14 cellular contexts compared by ENCODE assay signal in genomic region chr7:16905300-16906044, GRCh38. TPM values are rescaled to one million over a fixed set of nuclear protein-coding genes. Genes with fewer than 3 reads are reported as not detected.
DNase-seq lines count a peak whose midpoint lies in the region; ATAC-seq, FAIRE-seq and TF ChIP-seq lines count a peak whose summit lies in the region.
"Had no signal": no experiment of that assay in that cellular context is flagged by ENCODE, and none has a peak within 500 bp of the region (broad histone marks: within the 10 kb centered on the region; RNA-seq: fewer than 3 reads in every experiment).

No MANE protein-coding gene starts in this region.

- H3K27ac ChIP-seq in A549, result peak overlapping the region; percentile 64 to 71
- H3K27ac ChIP-seq in CD4-positive, alpha-beta T cell (ENCODE audit: low read depth, low read length), result no peak overlapping the region
- H3K27ac ChIP-seq: heart right ventricle had no signal

- no peak overlapping the region for H3K4me3 ChIP-seq in A549
- H3K4me3 ChIP-seq: heart right ventricle, MG63 had no signal

- peaks cover 4% of the 10 kb centered on the region; the same call in 2 of the 3 replicates for H3K9me3 ChIP-seq in A549
- H3K9me3 ChIP-seq in CD4-positive, alpha-beta T cell (ENCODE audit: control insufficient read depth, low read length), result no peaks in the 10 kb centered on the region
- H3K9me3 ChIP-seq: MG63 had no signal

- no peaks in the 10 kb centered on the region for H3K9me3 Mint-ChIP-seq in CD4-positive, alpha-beta T cell

- peak overlapping the region; percentile 76 for H3K4me2 ChIP-seq in A549

- POLR2A ChIA-PET in A549 (lab: Yijun Ruan, JAX), result no interaction called here
- POLR2A ChIA-PET in CD4-positive, alpha-beta T cell (lab: Charles Lee), result no interaction called here

- CTCF ChIA-PET in A549 (lab: Yijun Ruan, JAX), result interaction anchor here (2.0 to 3.2 kb wide), 2 partner anchors 12 to 14 kb away, joined by 9 to 18 read pairs; no protein-coding TSS in a partner anchor
- CTCF ChIA-PET in CD4-positive, alpha-beta T cell (lab: Charles Lee), result interaction anchor here (0.9 kb wide), 1 partner anchor 12 kb away, joined by 3 read pairs; no protein-coding TSS in a partner anchor

- peaks cover 25% of the 10 kb centered on the region for H3K4me1 ChIP-seq in A549
- H3K4me1 ChIP-seq: heart right ventricle had no signal

- peaks cover 14% of the 10 kb centered on the region for H3K27me3 Mint-ChIP-seq in CD4-positive, alpha-beta T cell

- no peak; a peak in 1 of 5 replicates for TF ChIP-seq RAD21 in A549 (conservative IDR thresholded peaks at IDR 0.05 in 1 of 2, IDR thresholded peaks at IDR 0.05 in 1 of 2)
- no peak for TF ChIP-seq RAD21 in Ishikawa (IDR thresholded peaks at IDR 0.05; ENCODE audit: low read depth)

- no peak overlapping the region for H3K27ac Mint-ChIP-seq in CD4-positive, alpha-beta T cell

- peak; percentile 96 for FAIRE-seq in A549 (lab: Jason Lieb, UNC)
- no peak for FAIRE-seq in GM12892 (lab: Jason Lieb, UNC)

- ATAC-seq in A549, result peak; percentile 66 to 99; a peak in 4 of 6 replicates
- no peak for ATAC-seq in CD4-positive, alpha-beta T cell (ENCODE audit: poor library complexity)
- ATAC-seq in HG02840 (IDR thresholded peaks at IDR 0.05; ENCODE audit: low FRiP score, unreplicated experiment), result no peak
- ATAC-seq in HG03571 (IDR thresholded peaks at IDR 0.05; ENCODE audit: unreplicated experiment), result no peak
- ATAC-seq: heart right ventricle had no signal

- TF ChIP-seq POLR2A in A549 (IDR thresholded peaks at IDR 0.05; ENCODE audit: low read length) (no peak), GM12892 (IDR thresholded peaks at IDR 0.05; ENCODE audit: low read depth, low read length) (no peak)

- TF ChIP-seq CTCF in A549 (IDR thresholded peaks at IDR 0.05), result no peak
- TF ChIP-seq CTCF in CD4-positive, alpha-beta T cell (IDR thresholded peaks at IDR 0.05), result no peak

- DNase-seq in A549 (ENCODE audit: low read depth in 1 of 2, low spot score in 1 of 2), result peak in 1 of 2 experiments; percentile 93
- peak; percentile 16 to 98 for DNase-seq in T47D (ENCODE audit: low read depth in 1 of 2, low spot score in 1 of 2)
- peak; percentile 70 for DNase-seq in left kidney (ENCODE audit: low read depth, low spot score)
- DNase-seq in CD4-positive, alpha-beta T cell, result no peak
- no peak for DNase-seq in GM12892 (ENCODE audit: insufficient read length)
- DNase-seq: activated CD4-positive, alpha-beta T cell treated with anti-CD3 and anti-CD28 coated beads for 48 hours; GF-D8; heart right ventricle; MG63; NCI-H446 had no signal

- intact Hi-C loops in CD4-positive, alpha-beta T cell (cut with DNase I, micrococcal nuclease), result no loop called here

- TF ChIP-seq EP300 in A549 (IDR thresholded peaks at IDR 0.05), result peak; percentile 35 to 62; a peak in 3 of 5 replicates
- TF ChIP-seq EP300 in Ishikawa (IDR thresholded peaks at IDR 0.05; ENCODE audit: borderline replicate concordance), result peak; percentile 84

- in situ Hi-C loops in T47D (cut with HindIII; ENCODE audit: low pct_unique_long_range_greater_than_20kb, low sequenced_read_pairs), result no loop called here

- H3K36me3 Mint-ChIP-seq in CD4-positive, alpha-beta T cell (ENCODE audit: low read depth), result no peaks in the 10 kb centered on the region

- H3K27me3 ChIP-seq in CD4-positive, alpha-beta T cell (ENCODE audit: control insufficient read depth, insufficient read depth, low read length), result no peaks in the 10 kb centered on the region
- H3K27me3 ChIP-seq: heart right ventricle, MG63 had no signal

- WGBS in A549 (ENCODE audit: missing lambda C conversion rate), result 2% methylated on average over 5 of the region's 5 CpGs

- no peak overlapping the region for H3K4me3 Mint-ChIP-seq in CD4-positive, alpha-beta T cell

- no peaks in the 10 kb centered on the region for H3K4me1 Mint-ChIP-seq in CD4-positive, alpha-beta T cell (ENCODE audit: low read depth)

TF ChIP-seq in A549, 52 proteins besides CTCF, POLR2A, EP300 and RAD21 (continues in another document):
- no peak for TF ChIP-seq RNF2 (IDR thresholded peaks at IDR 0.05; ENCODE audit: borderline replicate concordance, low read depth)
- no peak for TF ChIP-seq EHMT2 (IDR thresholded peaks at IDR 0.05; ENCODE audit: low read depth)
- no peak for TF ChIP-seq ATOH8 (CRISPR knock-in tag; IDR thresholded peaks at IDR 0.05; ENCODE audit: low read depth)
- TF ChIP-seq ZFP36 (IDR thresholded peaks at IDR 0.05; ENCODE audit: borderline replicate concordance, partially characterized antibody), result no peak
- TF ChIP-seq BHLHE40 (IDR thresholded peaks at IDR 0.05; ENCODE audit: low read depth, low read length), result no peak
- 0 out of 2 replicates have a peak, but pooled peaks have one; percentile 43 for TF ChIP-seq HOXB5 (CRISPR knock-in tag; IDR thresholded peaks at IDR 0.05)
- 0 out of 2 replicates have a peak, but pooled peaks have one; percentile 15 for TF ChIP-seq HOXB13 (CRISPR knock-in tag; IDR thresholded peaks at IDR 0.05; ENCODE audit: low read depth)
- peak; percentile 15; the same call in 1 of the 3 replicates for TF ChIP-seq SMC3 (IDR thresholded peaks at IDR 0.05)
- TF ChIP-seq USF2 (IDR thresholded peaks at IDR 0.05), result no peak
- TF ChIP-seq PHF8 (IDR thresholded peaks at IDR 0.05; ENCODE audit: borderline replicate concordance, low read depth), result no peak
- TF ChIP-seq EHF (CRISPR knock-in tag; IDR thresholded peaks at IDR 0.05), result peak; percentile 26; the same call in 1 of the 2 replicates
- TF ChIP-seq HES2 (IDR thresholded peaks at IDR 0.05), result no peak

TF ChIP-seq in Ishikawa, 13 proteins besides CTCF, POLR2A, EP300 and RAD21:
- TF ChIP-seq TEAD4 (IDR thresholded peaks at IDR 0.05) (peak; percentile 98), FOXM1 (IDR thresholded peaks at IDR 0.05; ENCODE audit: borderline replicate concordance, low read depth) (peak; percentile 72; the same call in 1 of the 2 replicates), NFIC (IDR thresholded peaks at IDR 0.05) (peak; percentile 99), REST (IDR thresholded peaks at IDR 0.05; ENCODE audit: low read depth) (no peak), ZBTB7A (IDR thresholded peaks at IDR 0.05; ENCODE audit: low read depth) (no peak), TCF12 (IDR thresholded peaks at IDR 0.05; ENCODE audit: low read depth) (peak; percentile 83), CEBPB (IDR thresholded peaks at IDR 0.05) (no peak)

RNA-seq across cellular contexts. Expression of gene AGR3, which starts 23.7 kb away (rescaled TPM):
- polyA plus RNA-seq in A549 (2011; rRNA removed) (0.36 and 0.52 TPM in 2 replicates), A549 (2017; fragmentation: RNase III; extraction: RNeasy Plus Mini Kit Qiagen cat#74134 plus additional on column Dnase treatment) (not detected in 3 replicates)
- not detected in 2 replicates for polyA plus RNA-seq in A549 (2012; cell fraction: cytosol; rRNA removed)
- polyA plus RNA-seq in A549 (2012; cell fraction: nucleus; rRNA removed), result not detected in 2 replicates
- not detected in 2 replicates for polyA minus RNA-seq in A549 (2011; rRNA and poly(A)+ RNA removed)
- total RNA-seq in CD4-positive, alpha-beta T cell, result not detected
- polyA plus RNA-seq in GM12892 (2012; ENCODE audit: missing spikeins), result not detected
- total RNA-seq: dermis microvascular lymphatic vessel endothelial cell, heart right ventricle had no signal
- polyA plus RNA-seq: heart right ventricle had no signal

Comparison
In these comparisons a context has a peak if more than half of its experiments do, and no peak if none do; other contexts are left out.
1. ATAC-seq: peak in A549 (2 of 2); none in CD4-positive, alpha-beta T cell (single experiment), HG02840 (single experiment) and HG03571 (single experiment).
2. DNase-seq: peak in T47D (2 of 2) and left kidney (single experiment); none in CD4-positive, alpha-beta T cell (0 of 10) and GM12892 (single experiment).